Comparison of ENCODE assay signal across 19 cellular contexts in genomic region chr5:87949665-87950640, GRCh38.
DNase-seq lines count a peak whose midpoint lies in the region; ATAC-seq lines count a peak whose summit lies in the region.
"Had no signal": no experiment of that assay in that cellular context is flagged by ENCODE, and none has a peak within 500 bp of the region (broad histone marks: within the 10 kb centered on the region; RNA-seq: fewer than 3 reads in every experiment).

No MANE protein-coding gene starts in this region.

- DNase-seq in NCI-H526 (lab: John Stamatoyannopoulos, UW) (peak; percentile 43 to 49), anterior cingulate cortex (lab: John Stamatoyannopoulos, UW) (peak in 43 of 58 donors; percentile 1 to 80 (median 23)), AML-193 (lab: John Stamatoyannopoulos, UW) (no peak)
- DNase-seq in stimulated activated effector memory CD8-positive, alpha-beta T cell treated with anti-CD3 and anti-CD28 coated beads, Interleukin-12 subunit alpha, Interleukin-12 subunit beta, amount 100 ng/mL, for 72 hours (ENCODE audit: low spot score in 2 of 2): no peak
- DNase-seq: activated CD8-positive, alpha-beta memory T cell treated with anti-CD3 and anti-CD28 coated beads, Interleukin-2, amount 50 U/mL, for 48 hours; activated effector memory CD4-positive, alpha-beta T cell treated with Interleukin-2 at 50 U/mL for 16 hours; activated naive CD8-positive, alpha-beta T cell treated with anti-CD3 and anti-CD28 coated beads, Interleukin-2, amount 50 U/mL, for 24 hours; erythroblast; GOT3; left lung; NCI-H1417 treated with DMSO at 0.1 percent for 48 hours; NCI-H446 treated with DMSO at 0.1 percent for 48 hours; stimulated activated naive CD4-positive, alpha-beta T cell treated with Interleukin-2 at 50 U/mL for 16 hours; trophoblast cell had no signal

- peak overlapping the region; percentile 73 for H3K27ac ChIP-seq in layer of hippocampus (ENCODE audit: low read depth, low read length)
- H3K27ac ChIP-seq: cardiac muscle cell, left lung had no signal

- H3K4me3 Mint-ChIP-seq in stimulated activated effector memory CD8-positive, alpha-beta T cell treated with anti-CD3 and anti-CD28 coated beads, Interleukin-12 subunit alpha, Interleukin-12 subunit beta, amount 100 ng/mL, for 72 hours: no peak overlapping the region
- H3K4me3 Mint-ChIP-seq: activated naive CD8-positive, alpha-beta T cell treated with anti-CD3 and anti-CD28 coated beads, Interleukin-2, amount 50 U/mL, for 24 hours had no signal

- H3K27me3 ChIP-seq in layer of hippocampus (ENCODE audit: control insufficient read depth, insufficient read depth, low read length): no peaks in the 10 kb centered on the region
- H3K27me3 ChIP-seq: cardiac muscle cell, left lung had no signal

- no peak overlapping the region for H3K27ac Mint-ChIP-seq in stimulated activated effector memory CD8-positive, alpha-beta T cell treated with anti-CD3 and anti-CD28 coated beads, Interleukin-12 subunit alpha, Interleukin-12 subunit beta, amount 100 ng/mL, for 72 hours
- H3K27ac Mint-ChIP-seq: activated naive CD8-positive, alpha-beta T cell treated with anti-CD3 and anti-CD28 coated beads, Interleukin-2, amount 50 U/mL, for 24 hours had no signal

- peaks cover 3% of the 10 kb centered on the region for H3K9me3 Mint-ChIP-seq in stimulated activated effector memory CD8-positive, alpha-beta T cell treated with anti-CD3 and anti-CD28 coated beads, Interleukin-12 subunit alpha, Interleukin-12 subunit beta, amount 100 ng/mL, for 72 hours
- H3K9me3 Mint-ChIP-seq: activated naive CD8-positive, alpha-beta T cell treated with anti-CD3 and anti-CD28 coated beads, Interleukin-2, amount 50 U/mL, for 24 hours had no signal

- H3K36me3 Mint-ChIP-seq in stimulated activated effector memory CD8-positive, alpha-beta T cell treated with anti-CD3 and anti-CD28 coated beads, Interleukin-12 subunit alpha, Interleukin-12 subunit beta, amount 100 ng/mL, for 72 hours: no peaks in the 10 kb centered on the region

- no peaks in the 10 kb centered on the region for H3K4me1 Mint-ChIP-seq in stimulated activated effector memory CD8-positive, alpha-beta T cell treated with anti-CD3 and anti-CD28 coated beads, Interleukin-12 subunit alpha, Interleukin-12 subunit beta, amount 100 ng/mL, for 72 hours
- H3K4me1 Mint-ChIP-seq: activated naive CD8-positive, alpha-beta T cell treated with anti-CD3 and anti-CD28 coated beads, Interleukin-2, amount 50 U/mL, for 24 hours had no signal

- ATAC-seq in stimulated activated effector memory CD8-positive, alpha-beta T cell treated with anti-CD3 and anti-CD28 coated beads, Interleukin-12 subunit alpha, Interleukin-12 subunit beta, amount 100 ng/mL, for 72 hours: peak; percentile 21
- no peak for ATAC-seq in HG03159 (IDR thresholded peaks at IDR 0.05; ENCODE audit: unreplicated experiment)
- ATAC-seq in GM18909 (IDR thresholded peaks at IDR 0.05; ENCODE audit: poor library complexity, unreplicated experiment): no peak
- ATAC-seq: activated naive CD8-positive, alpha-beta T cell treated with anti-CD3 and anti-CD28 coated beads, Interleukin-2, amount 50 U/mL, for 24 hours; left lung; sciatic nerve had no signal

Comparison
In these comparisons a context has a peak if more than half of its experiments do, and no peak if none do; other contexts are left out.
1. DNase-seq: peak in NCI-H526 (2 of 2) and anterior cingulate cortex (43 of 58); none in stimulated activated effector memory CD8-positive, alpha-beta T cell treated with anti-CD3 and anti-CD28 coated beads, Interleukin-12 subunit alpha, Interleukin-12 subunit beta, amount 100 ng/mL, for 72 hours (0 of 2) and AML-193 (0 of 2).